ENCODE assay signal across 27 cellular contexts in genomic region chr2:138359532-138359931, GRCh38.
DNase-seq lines count a peak whose midpoint lies in the region; ATAC-seq, FAIRE-seq and TF ChIP-seq lines count a peak whose summit lies in the region.
"Had no signal": no experiment of that assay in that cellular context is flagged by ENCODE, and none has a peak within 500 bp of the region (broad histone marks: within the 10 kb centered on the region; RNA-seq: fewer than 3 reads in every experiment).

No MANE protein-coding gene starts in this region.

- FAIRE-seq in GM19239 (lab: Jason Lieb, UNC) = no peak
- FAIRE-seq: endometrium, HTR-8/SVneo, urothelium cell line had no signal

- no peak overlapping the region for H3K27ac ChIP-seq in GM23338 (ENCODE audit: low read depth)
- H3K27ac ChIP-seq: breast epithelium, heart left ventricle, neutrophil had no signal

- H3K27ac Mint-ChIP-seq in GM23338 = no peak overlapping the region
- no peak overlapping the region for H3K27ac Mint-ChIP-seq in activated T-helper 1 cell treated with anti-CD3 and anti-CD28 coated beads, Interleukin-12 subunit alpha, Interleukin-12 subunit beta, Interleukin-2, Interleukin-4 antibody, amounts not matched to agents 30 ng/mL and 10 ng/mL and 1 ng/mL, durations not matched to agents 14 hours and 24 hours and 36 hours
- H3K27ac Mint-ChIP-seq: activated CD4-positive, alpha-beta T cell treated with anti-CD3 and anti-CD28 coated beads for 36 hours; activated CD8-positive, alpha-beta memory T cell treated with anti-CD3 and anti-CD28 coated beads, Interleukin-2, amount 10 ng/mL, durations not matched to agents 7 days and 5 days; activated T-helper 2 cell treated with anti-CD3 and anti-CD28 coated beads, Interferon-gamma antibody, Interleukin-2, Interleukin-4, amounts not matched to agents 10 μg/mL and 5 μg/mL and 100 μg/mL, durations not matched to agents 14 hours and 24 hours and 36 hours; B cell; immature natural killer cell had no signal

- H3K4me1 Mint-ChIP-seq in GM23338 = peaks cover 18% of the 10 kb centered on the region; the same call in 2 of the 3 replicates
- H3K4me1 Mint-ChIP-seq in activated T-helper 1 cell treated with anti-CD3 and anti-CD28 coated beads, Interleukin-12 subunit alpha, Interleukin-12 subunit beta, Interleukin-2, Interleukin-4 antibody, amounts not matched to agents 30 ng/mL and 10 ng/mL and 1 ng/mL, durations not matched to agents 14 hours and 24 hours and 36 hours (ENCODE audit: low read depth) = no peaks in the 10 kb centered on the region
- H3K4me1 Mint-ChIP-seq: activated CD4-positive, alpha-beta T cell treated with anti-CD3 and anti-CD28 coated beads for 36 hours; activated CD8-positive, alpha-beta memory T cell treated with anti-CD3 and anti-CD28 coated beads, Interleukin-2, amount 10 ng/mL, durations not matched to agents 7 days and 5 days; B cell; immature natural killer cell had no signal

- intact Hi-C loops in activated T-helper 1 cell treated with anti-CD3 and anti-CD28 coated beads, Interleukin-12 subunit alpha, Interleukin-12 subunit beta, Interleukin-2, Interleukin-4 antibody, amounts not matched to agents 30 ng/mL and 10 ng/mL and 1 ng/mL, durations not matched to agents 14 hours and 24 hours and 36 hours (cut with micrococcal nuclease) = no loop called here

- no peaks in the 10 kb centered on the region for H3K27me3 Mint-ChIP-seq in GM23338 (ENCODE audit: insufficient read depth, low read depth, poor library complexity)
- no peaks in the 10 kb centered on the region for H3K27me3 Mint-ChIP-seq in activated T-helper 1 cell treated with anti-CD3 and anti-CD28 coated beads, Interleukin-12 subunit alpha, Interleukin-12 subunit beta, Interleukin-2, Interleukin-4 antibody, amounts not matched to agents 30 ng/mL and 10 ng/mL and 1 ng/mL, durations not matched to agents 14 hours and 24 hours and 36 hours (ENCODE audit: insufficient read depth)
- H3K27me3 Mint-ChIP-seq: activated CD4-positive, alpha-beta T cell treated with anti-CD3 and anti-CD28 coated beads for 36 hours; activated CD8-positive, alpha-beta memory T cell treated with anti-CD3 and anti-CD28 coated beads, Interleukin-2, amount 10 ng/mL, durations not matched to agents 7 days and 5 days had no signal

- no peak overlapping the region for H3K4me2 ChIP-seq in GM23338
- H3K4me2 ChIP-seq: SK-N-SH, smooth muscle cell had no signal

- H3K27me3 ChIP-seq in GM23338 (ENCODE audit: insufficient read depth) = no peaks in the 10 kb centered on the region
- H3K27me3 ChIP-seq: breast epithelium, heart left ventricle, neutrophil had no signal

- H3K9me3 Mint-ChIP-seq in GM23338 = no peaks in the 10 kb centered on the region
- H3K9me3 Mint-ChIP-seq in activated T-helper 1 cell treated with anti-CD3 and anti-CD28 coated beads, Interleukin-12 subunit alpha, Interleukin-12 subunit beta, Interleukin-2, Interleukin-4 antibody, amounts not matched to agents 30 ng/mL and 10 ng/mL and 1 ng/mL, durations not matched to agents 14 hours and 24 hours and 36 hours = no peaks in the 10 kb centered on the region
- H3K9me3 Mint-ChIP-seq: activated T-helper 2 cell treated with anti-CD3 and anti-CD28 coated beads, Interferon-gamma antibody, Interleukin-2, Interleukin-4, amounts not matched to agents 10 μg/mL and 5 μg/mL and 100 μg/mL, durations not matched to agents 14 hours and 24 hours and 36 hours had no signal

- H3F3A ChIP-seq in GM23338 (replicated peaks; ENCODE audit: low read depth) = no peaks in the 10 kb centered on the region

- no peaks in the 10 kb centered on the region for H3K79me2 ChIP-seq in GM23338 (replicated peaks; ENCODE audit: insufficient read depth)

- H3K4me3 ChIP-seq in GM23338 = no peak overlapping the region
- H3K4me3 ChIP-seq: breast epithelium, heart left ventricle, smooth muscle cell had no signal

- DNase-seq in SK-N-DZ (ENCODE audit: low spot score) = no peak
- DNase-seq in GM19239 (ENCODE audit: insufficient read length, low spot score) = no peak
- DNase-seq in GM23338 (ENCODE audit: low spot score) = no peak
- no peak for DNase-seq in activated T-helper 1 cell treated with anti-CD3 and anti-CD28 coated beads, Interleukin-12 subunit alpha, Interleukin-12 subunit beta, Interleukin-2, Interleukin-4 antibody, amounts not matched to agents 30 ng/mL and 10 ng/mL and 1 ng/mL, durations not matched to agents 14 hours and 24 hours and 36 hours (ENCODE audit: low spot score)
- DNase-seq: activated CD4-positive, alpha-beta T cell treated with anti-CD3 and anti-CD28 coated beads for 36 hours; activated CD8-positive, alpha-beta memory T cell treated with anti-CD3 and anti-CD28 coated beads, Interleukin-2, amount 10 ng/mL, durations not matched to agents 7 days and 5 days; Caco-2; cortex of kidney; heart left ventricle; immature natural killer cell; Kasumi-1; NCI-H1105 treated with DMSO at 0.1 percent for 48 hours; NCI-H510A; SK-N-SH; stimulated activated CD4-positive, alpha-beta T cell treated with anti-CD3 and anti-CD28 coated beads, Interleukin-4, amount 100 ng/mL, for 24 hours had no signal

- H3K4me1 ChIP-seq in GM23338 (ENCODE audit: insufficient read depth) = no peaks in the 10 kb centered on the region
- H3K4me1 ChIP-seq: breast epithelium had no signal

- ATAC-seq in GM18508 (IDR thresholded peaks at IDR 0.05; ENCODE audit: insufficient read depth, unreplicated experiment) = peak; percentile 86
- ATAC-seq in GM19395 (IDR thresholded peaks at IDR 0.05; ENCODE audit: unreplicated experiment) = peak; percentile 66
- peak; percentile 63 for ATAC-seq in HG02870 (IDR thresholded peaks at IDR 0.05; ENCODE audit: unreplicated experiment)
- ATAC-seq in HG03460 (IDR thresholded peaks at IDR 0.05; ENCODE audit: unreplicated experiment) = peak; percentile 77
- ATAC-seq in GM23338 = no peak
- ATAC-seq: activated CD4-positive, alpha-beta T cell treated with anti-CD3 and anti-CD28 coated beads for 36 hours; activated CD8-positive, alpha-beta memory T cell treated with anti-CD3 and anti-CD28 coated beads, Interleukin-2, amount 10 ng/mL, durations not matched to agents 7 days and 5 days; heart left ventricle had no signal

- no peak overlapping the region for H2AFZ ChIP-seq in GM23338

- H3K36me3 ChIP-seq in GM23338 (ENCODE audit: insufficient read depth) = no peaks in the 10 kb centered on the region
- H3K36me3 ChIP-seq: breast epithelium, heart left ventricle, neutrophil had no signal

- TF ChIP-seq CTCF in GM23338 (conservative IDR thresholded peaks at IDR 0.05; ENCODE audit: low read depth in 2 of 2) = no peak

- H4K20me1 ChIP-seq in GM23338 (replicated peaks; ENCODE audit: insufficient read depth) = no peaks in the 10 kb centered on the region

- H3K36me3 Mint-ChIP-seq in GM23338 (ENCODE audit: low read depth) = no peaks in the 10 kb centered on the region
- H3K36me3 Mint-ChIP-seq in activated T-helper 1 cell treated with anti-CD3 and anti-CD28 coated beads, Interleukin-12 subunit alpha, Interleukin-12 subunit beta, Interleukin-2, Interleukin-4 antibody, amounts not matched to agents 30 ng/mL and 10 ng/mL and 1 ng/mL, durations not matched to agents 14 hours and 24 hours and 36 hours (ENCODE audit: low read depth) = no peaks in the 10 kb centered on the region
- H3K36me3 Mint-ChIP-seq: activated CD8-positive, alpha-beta memory T cell treated with anti-CD3 and anti-CD28 coated beads, Interleukin-2, amount 10 ng/mL, durations not matched to agents 7 days and 5 days; immature natural killer cell had no signal

- no peak overlapping the region for H3K4me3 Mint-ChIP-seq in GM23338
- H3K4me3 Mint-ChIP-seq in activated T-helper 1 cell treated with anti-CD3 and anti-CD28 coated beads, Interleukin-12 subunit alpha, Interleukin-12 subunit beta, Interleukin-2, Interleukin-4 antibody, amounts not matched to agents 30 ng/mL and 10 ng/mL and 1 ng/mL, durations not matched to agents 14 hours and 24 hours and 36 hours = no peak overlapping the region
- H3K4me3 Mint-ChIP-seq: activated CD4-positive, alpha-beta T cell treated with anti-CD3 and anti-CD28 coated beads for 36 hours; activated CD8-positive, alpha-beta memory T cell treated with anti-CD3 and anti-CD28 coated beads, Interleukin-2, amount 10 ng/mL, durations not matched to agents 7 days and 5 days; B cell; immature natural killer cell had no signal

- no peaks in the 10 kb centered on the region for H3K9me2 ChIP-seq in GM23338 (ENCODE audit: insufficient read depth)
- H3K9me2 ChIP-seq: SK-N-SH had no signal

TF ChIP-seq in GM23338, 12 proteins besides CTCF, POLR2A, EP300 and RAD21:
- no peak for TF ChIP-seq REST (IDR thresholded peaks at IDR 0.05; ENCODE audit: unreplicated experiment)
- TF ChIP-seq EZH2phosphoT487 (IDR thresholded peaks at IDR 0.05; ENCODE audit: unreplicated experiment) = no peak
